ENCODE assay signal across 5 cellular contexts in genomic region chr7:72928216-72928615, GRCh38. TPM values are rescaled to one million over a fixed set of nuclear protein-coding genes. Genes with fewer than 3 reads are reported as not detected.
"Had no signal": no experiment of that assay in that cellular context is flagged by ENCODE, and none has a peak within 500 bp of the region (broad histone marks: within the 10 kb centered on the region; RNA-seq: fewer than 3 reads in every experiment).

No MANE protein-coding gene starts in this region.

RNA-seq across cellular contexts. Expression of gene TRIM74, which starts 41.0 kb away (rescaled TPM):
- total RNA-seq: gastrocnemius medialis, right atrium auricular region, smooth muscle cell, suprapubic skin, vagina had no signal
